In the genomic region with DNA sequence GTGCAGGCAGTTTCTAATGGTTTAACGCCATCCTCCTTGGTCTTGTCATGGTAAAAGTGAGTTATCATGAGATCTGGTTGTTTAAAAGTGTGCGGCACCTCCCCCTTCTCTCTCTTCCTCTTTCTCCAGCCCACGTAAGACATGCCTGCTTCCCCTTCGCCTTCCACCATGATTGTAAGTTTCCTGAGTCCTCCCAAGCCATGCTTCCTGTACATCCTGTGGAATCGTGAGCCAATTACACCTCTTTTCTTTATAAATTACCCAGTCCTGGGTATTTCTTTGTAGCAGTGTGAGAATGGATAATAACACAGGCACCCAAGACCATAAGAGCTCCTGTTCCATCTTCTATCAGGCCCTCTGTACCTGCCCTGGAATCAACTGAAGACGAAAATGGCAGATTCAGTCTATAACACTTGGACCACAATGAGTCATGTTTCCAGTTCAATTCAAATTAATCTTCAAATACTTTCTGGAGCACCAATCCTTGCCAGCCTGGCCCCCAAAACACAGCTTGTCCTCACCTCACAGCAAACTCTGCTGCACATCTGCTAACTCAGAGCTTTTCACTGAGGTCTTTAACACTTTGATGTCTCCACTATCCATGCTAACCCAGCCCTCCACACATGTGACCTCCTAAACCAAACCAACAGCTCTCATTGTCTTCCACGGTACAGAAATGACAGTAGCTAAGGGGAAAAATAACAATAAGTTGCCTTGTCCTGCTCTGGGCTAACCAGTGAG, we compare ENCODE assay signal across 9 cellular contexts.
DNase-seq lines count a peak whose midpoint lies in the region; ATAC-seq lines count a peak whose summit lies in the region.
"Had no signal": no experiment of that assay in that cellular context is flagged by ENCODE, and none has a peak within 500 bp of the region (broad histone marks: within the 10 kb centered on the region; RNA-seq: fewer than 3 reads in every experiment).

No MANE protein-coding gene starts in this region.

- H3K4me3 Mint-ChIP-seq in T-helper 17 cell = no peak overlapping the region

- ATAC-seq in GM18868 (IDR thresholded peaks at IDR 0.05; ENCODE audit: unreplicated experiment) (peak; percentile 85), HG02943 (IDR thresholded peaks at IDR 0.05; ENCODE audit: low read depth, unreplicated experiment) (peak; percentile 59), T-helper 17 cell (no peak)

- no peaks in the 10 kb centered on the region for H3K9me3 ChIP-seq in T-helper 17 cell (ENCODE audit: control insufficient read depth, low read length, poor library complexity, severe bottlenecking)

- H3K27ac Mint-ChIP-seq in T-helper 17 cell = peak overlapping the region; percentile 0

- H3K36me3 Mint-ChIP-seq in T-helper 17 cell (ENCODE audit: low read depth) = peaks cover 11% of the 10 kb centered on the region

- peaks cover 39% of the 10 kb centered on the region for H3K4me1 Mint-ChIP-seq in T-helper 17 cell

- DNase-seq in Ammon's horn (ENCODE audit: low spot score) = peak; percentile 52
- DNase-seq in T-helper 17 cell = no peak
- no peak for DNase-seq in NCI-H345 (lab: John Stamatoyannopoulos, UW)
- no peak for DNase-seq in NCI-H446 (lab: John Stamatoyannopoulos, UW)
- no peak for DNase-seq in AG08396 (ENCODE audit: low spot score)
- DNase-seq in glomerular visceral epithelial cell (ENCODE audit: extremely low spot score) = no peak
- DNase-seq: Calu3 had no signal

- no peaks in the 10 kb centered on the region for H3K27me3 Mint-ChIP-seq in T-helper 17 cell
